Comparison of ENCODE assay signal across 18 cellular contexts in genomic region chr13:29511980-29512379, GRCh38.
DNase-seq lines count a peak whose midpoint lies in the region; ATAC-seq and TF ChIP-seq lines count a peak whose summit lies in the region.
"Had no signal": no experiment of that assay in that cellular context is flagged by ENCODE, and none has a peak within 500 bp of the region (broad histone marks: within the 10 kb centered on the region; RNA-seq: fewer than 3 reads in every experiment).

No MANE protein-coding gene starts in this region.

- H3K9me3 Mint-ChIP-seq in mesothelial cell of epicardium = no peaks in the 10 kb centered on the region
- H3K9me3 Mint-ChIP-seq in natural killer cell treated with Interleukin-12 subunit alpha and Interleukin-12 subunit beta and Interleukin-15 and Interleukin-18, amount 100 ng/mL, for 72 hours = no peaks in the 10 kb centered on the region
- H3K9me3 Mint-ChIP-seq: activated B cell treated with CpG ODN at 0.5 μM for 24 hours had no signal

- H3K4me3 ChIP-seq in choroid plexus epithelial cell (ENCODE audit: low read depth, low read length) = no peak overlapping the region
- H3K4me3 ChIP-seq: ascending aorta, stomach had no signal

- peaks cover 7% of the 10 kb centered on the region for H3K36me3 Mint-ChIP-seq in mesothelial cell of epicardium
- no peaks in the 10 kb centered on the region for H3K36me3 Mint-ChIP-seq in natural killer cell treated with Interleukin-12 subunit alpha and Interleukin-12 subunit beta and Interleukin-15 and Interleukin-18, amount 100 ng/mL, for 72 hours

- H3K4me3 Mint-ChIP-seq in mesothelial cell of epicardium = no peak overlapping the region
- H3K4me3 Mint-ChIP-seq in natural killer cell treated with Interleukin-12 subunit alpha and Interleukin-12 subunit beta and Interleukin-15 and Interleukin-18, amount 100 ng/mL, for 72 hours = no peak overlapping the region
- H3K4me3 Mint-ChIP-seq: activated B cell treated with CpG ODN at 0.5 μM for 24 hours; activated CD8-positive, alpha-beta T cell treated with anti-CD3 and anti-CD28 coated beads, Interleukin-2, amount 10 ng/mL, durations not matched to agents 7 days and 5 days had no signal

- no peak for ATAC-seq in activated CD4-positive, CD25-positive, alpha-beta regulatory T cell treated with anti-CD3 and anti-CD28 coated beads, Interleukin-2, amount 50 U/mL, for 24 hours
- no peak for ATAC-seq in natural killer cell treated with Interleukin-12 subunit alpha and Interleukin-12 subunit beta and Interleukin-15 and Interleukin-18, amount 100 ng/mL, for 72 hours
- no peak for ATAC-seq in HG02588 (IDR thresholded peaks at IDR 0.05; ENCODE audit: unreplicated experiment)
- ATAC-seq: activated CD8-positive, alpha-beta T cell treated with anti-CD3 and anti-CD28 coated beads, Interleukin-2, amount 10 ng/mL, durations not matched to agents 7 days and 5 days had no signal

- H3K4me1 Mint-ChIP-seq in mesothelial cell of epicardium = peaks cover 12% of the 10 kb centered on the region
- H3K4me1 Mint-ChIP-seq in natural killer cell treated with Interleukin-12 subunit alpha and Interleukin-12 subunit beta and Interleukin-15 and Interleukin-18, amount 100 ng/mL, for 72 hours (ENCODE audit: low read depth in 2 of 2) = peaks cover 0 to 5% of the 10 kb centered on the region in 2 donors

- peaks cover 1% of the 10 kb centered on the region for H3K27me3 Mint-ChIP-seq in mesothelial cell of epicardium (ENCODE audit: low read depth)
- no peaks in the 10 kb centered on the region for H3K27me3 Mint-ChIP-seq in natural killer cell treated with Interleukin-12 subunit alpha and Interleukin-12 subunit beta and Interleukin-15 and Interleukin-18, amount 100 ng/mL, for 72 hours
- H3K27me3 Mint-ChIP-seq: activated B cell treated with CpG ODN at 0.5 μM for 24 hours had no signal

- DNase-seq in A172 (ENCODE audit: low spot score) (peak; percentile 28), GM04504 (ENCODE audit: low read depth) (peak; percentile 79), choroid plexus epithelial cell (ENCODE audit: low read depth) (peak; percentile 69), mesothelial cell of epicardium (ENCODE audit: low spot score in 2 of 2, unreplicated experiment in 2 of 2) (no peak), SW 1271 (lab: John Stamatoyannopoulos, UW) (no peak)
- no peak for DNase-seq in natural killer cell treated with Interleukin-12 subunit alpha and Interleukin-12 subunit beta and Interleukin-15 and Interleukin-18, amount 100 ng/mL, for 72 hours (ENCODE audit: low spot score)
- DNase-seq: activated B cell treated with CpG ODN at 0.5 μM for 24 hours; activated CD8-positive, alpha-beta T cell treated with anti-CD3 and anti-CD28 coated beads, Interleukin-2, amount 10 ng/mL, durations not matched to agents 7 days and 5 days; cortex of kidney; GOT3; hypothalamus; kidney glomerular epithelial cell; MV-4-11; NCI-H524 treated with DMSO at 0.1 percent for 48 hours; stomach had no signal

- H3K27ac Mint-ChIP-seq in mesothelial cell of epicardium = peak overlapping the region; percentile 15
- peak overlapping the region in 1 of 2 donors; percentile 58 for H3K27ac Mint-ChIP-seq in natural killer cell treated with Interleukin-12 subunit alpha and Interleukin-12 subunit beta and Interleukin-15 and Interleukin-18, amount 100 ng/mL, for 72 hours
- H3K27ac Mint-ChIP-seq: activated B cell treated with CpG ODN at 0.5 μM for 24 hours; activated CD8-positive, alpha-beta T cell treated with anti-CD3 and anti-CD28 coated beads, Interleukin-2, amount 10 ng/mL, durations not matched to agents 7 days and 5 days had no signal

- TF ChIP-seq CTCF in choroid plexus epithelial cell (conservative IDR thresholded peaks at IDR 0.05; ENCODE audit: low read depth, low read length) (no peak), mesothelial cell of epicardium (IDR thresholded peaks at IDR 0.05; ENCODE audit: unreplicated experiment) (no peak)

Comparison
In these comparisons a context has a peak if more than half of its experiments do, and no peak if none do; other contexts are left out.
1. DNase-seq: peak in A172 (single experiment), GM04504 (single experiment) and choroid plexus epithelial cell (single experiment); none in mesothelial cell of epicardium (0 of 2), natural killer cell treated with Interleukin-12 subunit alpha and Interleukin-12 subunit beta and Interleukin-15 and Interleukin-18, amount 100 ng/mL, for 72 hours (single experiment) and SW 1271 (0 of 2).